12 cellular contexts compared by ENCODE assay signal in genomic region chr11:96265236-96265737, GRCh38.
DNase-seq lines count a peak whose midpoint lies in the region; ATAC-seq and TF ChIP-seq lines count a peak whose summit lies in the region.
"Had no signal": no experiment of that assay in that cellular context is flagged by ENCODE, and none has a peak within 500 bp of the region (broad histone marks: within the 10 kb centered on the region; RNA-seq: fewer than 3 reads in every experiment).

No MANE protein-coding gene starts in this region.

- peaks cover 33% of the 10 kb centered on the region for H3K4me1 Mint-ChIP-seq in MCF 10A (ENCODE audit: insufficient read depth, unreplicated experiment)
- peaks cover 83% of the 10 kb centered on the region for H3K4me1 Mint-ChIP-seq in activated naive CD8-positive, alpha-beta T cell treated with anti-CD3 and anti-CD28 coated beads for 36 hours

- no peaks in the 10 kb centered on the region for H3K9me3 Mint-ChIP-seq in MCF 10A (ENCODE audit: unreplicated experiment)
- H3K9me3 Mint-ChIP-seq in activated naive CD8-positive, alpha-beta T cell treated with anti-CD3 and anti-CD28 coated beads for 36 hours = peaks cover 17% of the 10 kb centered on the region

- no peaks in the 10 kb centered on the region for H4K20me1 ChIP-seq in mammary epithelial cell (ENCODE audit: insufficient read depth, low read length)

- H3K4me3 Mint-ChIP-seq in MCF 10A (ENCODE audit: unreplicated experiment) = no peak overlapping the region
- H3K4me3 Mint-ChIP-seq in activated naive CD8-positive, alpha-beta T cell treated with anti-CD3 and anti-CD28 coated beads for 36 hours = no peak overlapping the region
- H3K4me3 Mint-ChIP-seq: IgD-negative memory B cell had no signal

- H3K4me3 ChIP-seq in mammary epithelial cell (replicated peaks in 1 of 3; ENCODE audit: insufficient read depth in 1 of 3, low read depth in 2 of 3, low read length in 3 of 3) = no peak overlapping the region
- no peak overlapping the region for H3K4me3 ChIP-seq in mucosa of descending colon
- no peak overlapping the region for H3K4me3 ChIP-seq in upper lobe of right lung
- H3K4me3 ChIP-seq in MG63 = no peak overlapping the region
- H3K4me3 ChIP-seq: skin epidermis had no signal

- ATAC-seq in mucosa of descending colon = peak; percentile 24
- peak; percentile 63 for ATAC-seq in upper lobe of right lung

- BruUV-seq in MCF 10A (replicated peaks; lab: Mats Ljungman, UMichigan) = no TSS peak
- no TSS peak for BruUV-seq in mammary epithelial cell (replicated peaks; lab: Mats Ljungman, UMichigan)

- TF ChIP-seq CTCF in MCF 10A (IDR thresholded peaks at IDR 0.05; ENCODE audit: unreplicated experiment) (no peak), mammary epithelial cell (conservative IDR thresholded peaks at IDR 0.05 in 1 of 2, IDR thresholded peaks at IDR 0.05 in 1 of 2; ENCODE audit: extremely low read depth in 1 of 2, insufficient read depth in 1 of 2, low read depth in 1 of 2, low read length in 2 of 2) (no peak), mucosa of descending colon (IDR thresholded peaks at IDR 0.05) (no peak), upper lobe of right lung (IDR thresholded peaks at IDR 0.05) (no peak)

- H3K27ac Mint-ChIP-seq in MCF 10A (ENCODE audit: low read depth, unreplicated experiment) = peak overlapping the region; percentile 96
- peak overlapping the region; percentile 94 for H3K27ac Mint-ChIP-seq in activated naive CD8-positive, alpha-beta T cell treated with anti-CD3 and anti-CD28 coated beads for 36 hours

- peaks cover 8% of the 10 kb centered on the region for H3K36me3 Mint-ChIP-seq in MCF 10A (ENCODE audit: insufficient read depth, unreplicated experiment)
- H3K36me3 Mint-ChIP-seq in activated naive CD8-positive, alpha-beta T cell treated with anti-CD3 and anti-CD28 coated beads for 36 hours = peaks cover 45% of the 10 kb centered on the region

- H3K9me3 ChIP-seq in mammary epithelial cell (replicated peaks; ENCODE audit: insufficient read depth, low read length) (no peaks in the 10 kb centered on the region), mucosa of descending colon (no peaks in the 10 kb centered on the region), upper lobe of right lung (no peaks in the 10 kb centered on the region), MG63 (peaks cover 4% of the 10 kb centered on the region)

- peaks cover 9% of the 10 kb centered on the region for H3K79me2 ChIP-seq in mammary epithelial cell (ENCODE audit: insufficient read depth, low read length)

- DNase-seq in MCF 10A (ENCODE audit: unreplicated experiment) (no peak), mammary epithelial cell (no peak), mucosa of descending colon (no peak), upper lobe of right lung (no peak), glomerular visceral epithelial cell (ENCODE audit: extremely low spot score) (no peak), MG63 (no peak), NCI-H2107 treated with DMSO at 0.1 percent for 48 hours (lab: John Stamatoyannopoulos, UW; ENCODE audit: unreplicated experiment) (no peak)
- no peak for DNase-seq in activated naive CD8-positive, alpha-beta T cell treated with anti-CD3 and anti-CD28 coated beads for 36 hours
- DNase-seq: DMS79, NCI-H446 had no signal

- no peak overlapping the region for H3K4me2 ChIP-seq in mammary epithelial cell (ENCODE audit: insufficient read depth, low read depth, low read length)

- H3K9ac ChIP-seq in mammary epithelial cell (ENCODE audit: insufficient read depth, low read length) = no peak overlapping the region

- no peak overlapping the region for H3K27ac ChIP-seq in mammary epithelial cell (ENCODE audit: insufficient read depth, low read depth, low read length)
- H3K27ac ChIP-seq in upper lobe of right lung = peak overlapping the region; percentile 14

- H3K4me1 ChIP-seq in mammary epithelial cell (ENCODE audit: insufficient read depth, low read length) (peaks cover 28% of the 10 kb centered on the region), mucosa of descending colon (ENCODE audit: low read depth) (peaks cover 12% of the 10 kb centered on the region), upper lobe of right lung (peaks cover 48% of the 10 kb centered on the region)

- no peak overlapping the region for H2AFZ ChIP-seq in mammary epithelial cell (ENCODE audit: low read depth, low read length)

- H3K27me3 Mint-ChIP-seq in MCF 10A (ENCODE audit: insufficient read depth, unreplicated experiment) = no peaks in the 10 kb centered on the region
- H3K27me3 Mint-ChIP-seq in activated naive CD8-positive, alpha-beta T cell treated with anti-CD3 and anti-CD28 coated beads for 36 hours = no peaks in the 10 kb centered on the region
- H3K27me3 Mint-ChIP-seq: IgD-negative memory B cell had no signal

- POLR2A ChIA-PET in MCF 10A (lab: Yijun Ruan, JAX) = interaction anchor here (1.7 to 7.1 kb wide), 4 partner anchors 13 to 77 kb away, joined by 5 to 76 read pairs (median 26); no protein-coding TSS in a partner anchor

- H3K27me3 ChIP-seq in mammary epithelial cell (ENCODE audit: insufficient read depth, low read length) = no peaks in the 10 kb centered on the region
- H3K27me3 ChIP-seq in upper lobe of right lung = no peaks in the 10 kb centered on the region
- no peaks in the 10 kb centered on the region for H3K27me3 ChIP-seq in MG63

- H3K36me3 ChIP-seq in mammary epithelial cell (ENCODE audit: insufficient read depth, low read length) = no peaks in the 10 kb centered on the region
- no peaks in the 10 kb centered on the region for H3K36me3 ChIP-seq in mucosa of descending colon (ENCODE audit: low read depth)
- H3K36me3 ChIP-seq in upper lobe of right lung = no peaks in the 10 kb centered on the region
- H3K36me3 ChIP-seq in MG63 = no peaks in the 10 kb centered on the region

- WGBS in mammary epithelial cell (ENCODE audit: low coverage, missing lambda C conversion rate) = 92% methylated on average over 5 of the region's 8 CpGs

- CTCF ChIA-PET in MCF 10A (lab: Yijun Ruan, JAX) (interaction anchor here (0.9 to 4.4 kb wide), 6 partner anchors 8 to 142 kb away, joined by 4 to 19 read pairs (median 6); partner anchors contain the start of gene MAML2), mammary epithelial cell (lab: Charles Lee; ENCODE audit: low non-redundant PET) (no interaction called here)

- intact Hi-C loops in MCF 10A (cut with micrococcal nuclease) (no loop called here), mammary epithelial cell (cut with micrococcal nuclease) (no loop called here), mucosa of descending colon (cut with DNase I, micrococcal nuclease) (no loop called here), upper lobe of right lung (cut with DNase I) (no loop called here)

- dilution Hi-C loops in mammary epithelial cell (cut with HindIII; ENCODE audit: low sequenced_read_pairs) = no loop called here

- in situ Hi-C loops in mammary epithelial cell (cut with MboI; ENCODE audit: low sequenced_read_pairs in 2 of 2) = no loop called here
